In the genomic region with DNA sequence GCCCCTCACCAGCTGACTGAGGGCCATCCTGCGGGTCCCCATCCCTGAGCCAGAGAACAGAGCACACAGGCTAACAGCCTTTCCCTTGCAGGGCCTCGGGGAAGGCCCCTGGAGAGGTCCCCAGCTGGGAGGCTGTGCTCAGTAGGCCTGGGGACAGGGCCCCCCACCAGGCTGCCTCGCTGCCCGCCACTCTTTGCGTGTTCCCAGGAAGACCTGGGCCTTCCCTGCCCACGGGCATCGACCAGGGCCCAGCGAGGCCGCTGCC, we compare ENCODE assay signal across 8 cellular contexts. TPM values are rescaled to one million over a fixed set of nuclear protein-coding genes. Genes with fewer than 3 reads are reported as not detected.
DNase-seq lines count a peak whose midpoint lies in the region; ATAC-seq, FAIRE-seq and TF ChIP-seq lines count a peak whose summit lies in the region.

No MANE protein-coding gene starts in this region.

- H3K36me3 ChIP-seq in iPS DF 6.9 (ENCODE audit: control insufficient read depth, insufficient read depth, low read length) (no peaks in the 10 kb centered on the region), sigmoid colon (no peaks in the 10 kb centered on the region)

- in situ Hi-C loops in ACHN (cut with HindIII; ENCODE audit: low pct_ligation_motif_present, low pct_unique_long_range_greater_than_20kb, low sequenced_read_pairs) = no loop called here

- H3K27me3 Mint-ChIP-seq in activated CD4-positive, alpha-beta memory T cell treated with anti-CD3 and anti-CD28 coated beads for 36 hours = peaks cover 10% of the 10 kb centered on the region

- FAIRE-seq in GM19239 (lab: Jason Lieb, UNC) = no peak

- TF ChIP-seq POLR2A in sigmoid colon (IDR thresholded peaks at IDR 0.05) = no peak

- TF ChIP-seq CTCF in GM12864 (IDR thresholded peaks at IDR 0.05; ENCODE audit: low read depth, low read length, missing control alignments) = no peak
- no peak for TF ChIP-seq CTCF in sigmoid colon (IDR thresholded peaks at IDR 0.05)

- H3K4me1 ChIP-seq in iPS DF 6.9 (ENCODE audit: control insufficient read depth, insufficient read depth, low read length) (peaks cover 7% of the 10 kb centered on the region; the same call in 1 of the 2 replicates), sigmoid colon (peaks cover 0 to 24% (median 22%) of the 10 kb centered on the region in 4 donors)

- intact Hi-C loops in activated CD4-positive, alpha-beta memory T cell treated with anti-CD3 and anti-CD28 coated beads for 36 hours (cut with micrococcal nuclease) = no loop called here
- intact Hi-C loops in sigmoid colon (cut with DNase I) = no loop called here

- H3K4me3 Mint-ChIP-seq in activated CD4-positive, alpha-beta memory T cell treated with anti-CD3 and anti-CD28 coated beads for 36 hours = peak overlapping the region; percentile 53

- DNase-seq in GM12864 (ENCODE audit: low read depth) (no peak), iPS DF 6.9 (ENCODE audit: low read depth, low spot score) (no peak), sigmoid colon (no peak), GM19239 (ENCODE audit: insufficient read length, low spot score) (no peak), ACHN (no peak)
- DNase-seq in activated CD4-positive, alpha-beta memory T cell treated with anti-CD3 and anti-CD28 coated beads for 36 hours = no peak

- H3K27ac ChIP-seq in iPS DF 6.9 (ENCODE audit: low read length) (no peak overlapping the region), sigmoid colon (peak overlapping the region; percentile 28 to 61 (median 50))

- ATAC-seq in HG03457 (IDR thresholded peaks at IDR 0.05; ENCODE audit: unreplicated experiment) (no peak), HG03196 (IDR thresholded peaks at IDR 0.05; ENCODE audit: unreplicated experiment) (no peak)

- H3K27ac Mint-ChIP-seq in activated CD4-positive, alpha-beta memory T cell treated with anti-CD3 and anti-CD28 coated beads for 36 hours = no peak overlapping the region

- no peak for TF ChIP-seq EP300 in sigmoid colon (IDR thresholded peaks at IDR 0.05)

- whole genome bisulfite sequencing in iPS DF 6.9 (ENCODE audit: insufficient coverage, insufficient read length) = no CpG with 5 or more reads among the region's 9 CpGs
- WGBS in sigmoid colon, 2 donors = 11 to 29% methylated on average over 9 of the region's 9 CpGs

- H3K36me3 Mint-ChIP-seq in activated CD4-positive, alpha-beta memory T cell treated with anti-CD3 and anti-CD28 coated beads for 36 hours = no peaks in the 10 kb centered on the region

- H3K27me3 ChIP-seq in iPS DF 6.9 (ENCODE audit: control insufficient read depth, insufficient read depth, low read length) (peaks cover 17% of the 10 kb centered on the region), sigmoid colon (peaks cover 9 to 23% (median 23%) of the 10 kb centered on the region in 3 donors)

- no peaks in the 10 kb centered on the region for H3K9me3 Mint-ChIP-seq in activated CD4-positive, alpha-beta memory T cell treated with anti-CD3 and anti-CD28 coated beads for 36 hours

- peaks cover 5% of the 10 kb centered on the region for H3K4me1 Mint-ChIP-seq in activated CD4-positive, alpha-beta memory T cell treated with anti-CD3 and anti-CD28 coated beads for 36 hours (ENCODE audit: low read depth)

- no peaks in the 10 kb centered on the region for H3K9me3 ChIP-seq in iPS DF 6.9 (ENCODE audit: control insufficient read depth, insufficient read depth, low read length)
- no peaks in the 10 kb centered on the region for H3K9me3 ChIP-seq in sigmoid colon

- H3K4me3 ChIP-seq in GM12864 (ENCODE audit: low read depth, low read length) (peak overlapping the region; percentile 9; the same call in 1 of the 2 replicates), iPS DF 6.9 (ENCODE audit: low read length) (peak overlapping the region; percentile 61; the same call in 1 of the 2 replicates), sigmoid colon (peak overlapping the region; percentile 51 to 65 (median 56))

- POLR2A ChIA-PET in activated CD4-positive, alpha-beta memory T cell treated with anti-CD3 and anti-CD28 coated beads for 36 hours (lab: Charles Lee) = interaction anchor here (0.5 to 1.4 kb wide), 2 partner anchors 10 to 200 kb away, joined by 3 read pairs; no protein-coding TSS in a partner anchor

- CTCF ChIA-PET in activated CD4-positive, alpha-beta memory T cell treated with anti-CD3 and anti-CD28 coated beads for 36 hours (lab: Charles Lee) = interaction anchor here (1.0 to 5.5 kb wide), 6 partner anchors 10 to 142 kb away, joined by 4 to 69 read pairs (median 6); a partner anchor contains a TSS

RNA-seq across cellular contexts. Expression of a gene that starts 0.8 kb away (rescaled TPM):
- 1 to 10 TPM; 2.3 to 2.6 TPM for total RNA-seq in activated CD4-positive, alpha-beta memory T cell treated with anti-CD3 and anti-CD28 coated beads for 36 hours
- 10 to 100 TPM in 1 of 4 donors, 1 to 10 TPM in 3; 7.1 to 21.6 (median 8.3) TPM for total RNA-seq in sigmoid colon
- polyA plus RNA-seq in sigmoid colon = 10 to 100 TPM; 23.4 to 34.8 (median 33.8) TPM

RNA-seq across cellular contexts. Expression of a gene that starts 15.7 kb away (rescaled TPM):
- 1 to 10 TPM; 1.1 to 1.3 TPM for total RNA-seq in activated CD4-positive, alpha-beta memory T cell treated with anti-CD3 and anti-CD28 coated beads for 36 hours
- total RNA-seq in sigmoid colon = 10 to 100 TPM in 3 of 4 donors, 1 to 10 TPM in 1; 9.3 to 16.9 (median 10.3) TPM
- 1 to 10 TPM; 2.4 to 3.7 (median 3.0) TPM for polyA plus RNA-seq in sigmoid colon

RNA-seq across cellular contexts. Expression of a gene that starts 36.1 kb away (rescaled TPM):
- total RNA-seq in activated CD4-positive, alpha-beta memory T cell treated with anti-CD3 and anti-CD28 coated beads for 36 hours = not detected
- not detected for total RNA-seq in sigmoid colon
- polyA plus RNA-seq in sigmoid colon = 1 to 10 TPM in 1 of 3 donors, under 1 TPM in 2; 0.28 to 1.8 (median 0.60) TPM

RNA-seq across cellular contexts. Expression of a gene that starts 40.7 kb away (rescaled TPM):
- 10 to 100 TPM; 57.7 TPM for total RNA-seq in activated CD4-positive, alpha-beta memory T cell treated with anti-CD3 and anti-CD28 coated beads for 36 hours
- 100 to 1,000 TPM in 1 of 4 donors, 10 to 100 TPM in 3; 46.3 to 104 (median 62.5) TPM for total RNA-seq in sigmoid colon
- 10 to 100 TPM; 36.6 to 56.9 (median 53.0) TPM for polyA plus RNA-seq in sigmoid colon

RNA-seq across cellular contexts. Expression of a gene that starts 47.7 kb away (rescaled TPM):
- total RNA-seq in activated CD4-positive, alpha-beta memory T cell treated with anti-CD3 and anti-CD28 coated beads for 36 hours = not detected
- total RNA-seq in sigmoid colon = under 1 TPM in 2 of 4 donors, not detected in 2; 0.36 to 0.55 TPM
- 10 to 100 TPM in 1 of 3 donors, 1 to 10 TPM in 2; 4.8 to 21.0 (median 9.5) TPM for polyA plus RNA-seq in sigmoid colon

Comparison
In these comparisons a context has a peak if more than half of its experiments do, and no peak if none do; other contexts are left out.
1. H3K4me3 ChIP-seq: peak in every context shown above with its lines; median percentile 61 in iPS DF 6.9; 56 in sigmoid colon; 9 in GM12864.
2. RNA of a gene that starts 15.7 kb away (total RNA-seq): 9.3 to 16.9 TPM in sigmoid colon; 1.1 to 1.3 TPM in activated CD4-positive, alpha-beta memory T cell treated with anti-CD3 and anti-CD28 coated beads for 36 hours; every median in the first group is over 4 times any median in the second.